Comparison of ENCODE assay signal across 14 cellular contexts in genomic region chr20:53003420-53003819, GRCh38. TPM values are rescaled to one million over a fixed set of nuclear protein-coding genes. Genes with fewer than 3 reads are reported as not detected.
DNase-seq lines count a peak whose midpoint lies in the region; ATAC-seq and TF ChIP-seq lines count a peak whose summit lies in the region.
"Had no signal": no experiment of that assay in that cellular context is flagged by ENCODE, and none has a peak within 500 bp of the region (broad histone marks: within the 10 kb centered on the region; RNA-seq: fewer than 3 reads in every experiment).

No MANE protein-coding gene starts in this region.

- H3K36me3 Mint-ChIP-seq in activated T-cell treated with anti-CD3 and anti-CD28 coated beads, Interleukin-2, amount 50 U/mL, for 72 hours (ENCODE audit: insufficient read depth in 2 of 2): peaks cover 0 to 7% of the 10 kb centered on the region in 2 donors
- H3K36me3 Mint-ChIP-seq in type B pancreatic cell (peaks cover 6% of the 10 kb centered on the region), HFFc6 (ENCODE audit: low read depth) (no peaks in the 10 kb centered on the region; the same call in 1 of the 2 replicates)

- no peak for DNase-seq in activated T-cell treated with anti-CD3 and anti-CD28 coated beads, Interleukin-2, amount 50 U/mL, for 72 hours
- no peak for DNase-seq in activated T-cell treated with anti-CD3 and anti-CD28 coated beads, Interleukin-2, amount 50 U/mL, for 48 hours
- DNase-seq in NCI-H82 treated with DMSO at 0.1 percent for 48 hours (lab: John Stamatoyannopoulos, UW; ENCODE audit: unreplicated experiment): peak; percentile 97
- DNase-seq in fibroblast of mammary gland (ENCODE audit: low read depth): peak; percentile 70
- DNase-seq in type B pancreatic cell (ENCODE audit: extremely low spot score, unreplicated experiment): no peak
- DNase-seq in DMS114 treated with DMSO at 0.1 percent for 48 hours (lab: John Stamatoyannopoulos, UW; ENCODE audit: unreplicated experiment): no peak
- no peak for DNase-seq in HFFc6
- DNase-seq: activated CD4-positive, alpha-beta T cell treated with anti-CD3 and anti-CD28 coated beads for 1 hour; activated naive CD8-positive, alpha-beta T cell treated with anti-CD3 and anti-CD28 coated beads, Interleukin-2, amount 50 U/mL, for 24 hours; lower lobe of right lung; stimulated activated CD4-positive, alpha-beta T cell treated with anti-CD3 and anti-CD28 coated beads, Interleukin-4, amount 100 ng/mL, for 4 hours had no signal

- no peak overlapping the region for H3K4me3 ChIP-seq in fibroblast of mammary gland (ENCODE audit: control insufficient read depth, low read depth, low read length)
- H3K4me3 ChIP-seq: lower lobe of right lung, prostate gland had no signal

- H3K27me3 Mint-ChIP-seq in activated T-cell treated with anti-CD3 and anti-CD28 coated beads, Interleukin-2, amount 50 U/mL, for 72 hours (ENCODE audit: low read depth): no peaks in the 10 kb centered on the region
- H3K27me3 Mint-ChIP-seq in type B pancreatic cell (peaks cover 4% of the 10 kb centered on the region), HFFc6 (ENCODE audit: insufficient read depth) (no peaks in the 10 kb centered on the region)
- H3K27me3 Mint-ChIP-seq: activated naive CD8-positive, alpha-beta T cell treated with anti-CD3 and anti-CD28 coated beads, Interleukin-2, amount 50 U/mL, for 24 hours had no signal

- TF ChIP-seq CTCF in fibroblast of mammary gland (conservative IDR thresholded peaks at IDR 0.05; ENCODE audit: control insufficient read depth, insufficient read depth, low read depth, low read length) (no peak), type B pancreatic cell (conservative IDR thresholded peaks at IDR 0.05) (no peak), HFFc6 (IDR thresholded peaks at IDR 0.05) (no peak)

- no peak for ATAC-seq in activated T-cell treated with anti-CD3 and anti-CD28 coated beads, Interleukin-2, amount 50 U/mL, for 72 hours (replicated peaks in 1 of 2)
- no peak for ATAC-seq in HG03159 (IDR thresholded peaks at IDR 0.05; ENCODE audit: unreplicated experiment)
- ATAC-seq: activated naive CD8-positive, alpha-beta T cell treated with anti-CD3 and anti-CD28 coated beads, Interleukin-2, amount 50 U/mL, for 24 hours; lower lobe of right lung; Right ventricle myocardium inferior had no signal

- peak overlapping the region in 1 of 2 donors; percentile 27 for H3K4me3 Mint-ChIP-seq in activated T-cell treated with anti-CD3 and anti-CD28 coated beads, Interleukin-2, amount 50 U/mL, for 72 hours
- H3K4me3 Mint-ChIP-seq in type B pancreatic cell (peak overlapping the region; percentile 27), HFFc6 (no peak overlapping the region)
- H3K4me3 Mint-ChIP-seq: activated naive CD8-positive, alpha-beta T cell treated with anti-CD3 and anti-CD28 coated beads, Interleukin-2, amount 50 U/mL, for 24 hours had no signal

- peak overlapping the region; percentile 88 for H3K27ac Mint-ChIP-seq in activated T-cell treated with anti-CD3 and anti-CD28 coated beads, Interleukin-2, amount 50 U/mL, for 72 hours
- H3K27ac Mint-ChIP-seq in type B pancreatic cell (peak overlapping the region; percentile 54), HFFc6 (no peak overlapping the region)

- peaks cover 0 to 2% of the 10 kb centered on the region in 2 donors for H3K9me3 Mint-ChIP-seq in activated T-cell treated with anti-CD3 and anti-CD28 coated beads, Interleukin-2, amount 50 U/mL, for 72 hours
- H3K9me3 Mint-ChIP-seq in type B pancreatic cell (no peaks in the 10 kb centered on the region), HFFc6 (peaks cover 45% of the 10 kb centered on the region)
- H3K9me3 Mint-ChIP-seq: activated naive CD8-positive, alpha-beta T cell treated with anti-CD3 and anti-CD28 coated beads, Interleukin-2, amount 50 U/mL, for 24 hours had no signal

- peaks cover 51% of the 10 kb centered on the region for H3K4me1 Mint-ChIP-seq in activated T-cell treated with anti-CD3 and anti-CD28 coated beads, Interleukin-2, amount 50 U/mL, for 72 hours (ENCODE audit: low read depth)
- H3K4me1 Mint-ChIP-seq in type B pancreatic cell (ENCODE audit: unreplicated experiment) (peaks cover 46% of the 10 kb centered on the region), HFFc6 (ENCODE audit: low read depth) (no peaks in the 10 kb centered on the region)

RNA-seq across cellular contexts. Expression of gene TSHZ2, which starts 31.3 kb away (rescaled TPM):
- total RNA-seq in activated T-cell treated with anti-CD3 and anti-CD28 coated beads, Interleukin-2, amount 50 U/mL, for 72 hours: 10 to 100 TPM; 29.3 to 56.7 TPM
- 17.6 and 45.5 TPM in 2 replicates for total RNA-seq in type B pancreatic cell (ENCODE audit: low replicate concordance)
- not detected for total RNA-seq in HFFc6 (2021; fragmentation: NEBNext Ultra II Directional; extraction: Animal tissue kit (Norgen Biotek cat#: 25700))

Comparison
In these comparisons a context has a peak if more than half of its experiments do, and no peak if none do; other contexts are left out.
1. DNase-seq: peak in NCI-H82 treated with DMSO at 0.1 percent for 48 hours (single experiment) and fibroblast of mammary gland (single experiment); none in activated T-cell treated with anti-CD3 and anti-CD28 coated beads, Interleukin-2, amount 50 U/mL, for 72 hours (0 of 2), activated T-cell treated with anti-CD3 and anti-CD28 coated beads, Interleukin-2, amount 50 U/mL, for 48 hours (0 of 2), type B pancreatic cell (single experiment), DMS114 treated with DMSO at 0.1 percent for 48 hours (single experiment) and HFFc6 (single experiment).
2. RNA of gene TSHZ2, which starts 31.3 kb away (total RNA-seq): 29.3 to 56.7 TPM in activated T-cell treated with anti-CD3 and anti-CD28 coated beads, Interleukin-2, amount 50 U/mL, for 72 hours and 17.6 to 45.5 TPM in type B pancreatic cell; not detected in HFFc6; every median in the first group is over 10 times any median in the second.